Comparison of ENCODE assay signal across 19 cellular contexts in the genomic region with DNA sequence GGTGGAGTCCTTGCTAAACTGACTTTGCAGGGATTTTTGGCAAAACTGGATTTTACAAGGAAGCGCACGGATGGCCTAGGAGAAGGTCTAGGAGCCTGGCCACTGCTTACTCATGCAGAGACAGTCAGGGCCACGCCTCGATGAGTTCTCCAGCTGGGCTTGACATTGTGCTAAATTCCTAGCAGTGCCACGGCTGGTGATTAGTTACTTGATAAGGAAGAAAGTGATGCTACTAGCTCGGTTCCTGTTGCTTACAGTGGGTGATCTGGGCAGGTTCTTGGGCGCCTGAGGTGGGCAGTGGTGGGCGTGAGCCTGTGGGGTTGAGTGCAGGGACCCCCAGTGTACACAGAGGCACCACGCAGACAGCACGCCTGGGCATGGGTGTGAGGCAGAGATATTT.
DNase-seq lines count a peak whose midpoint lies in the region; ATAC-seq and TF ChIP-seq lines count a peak whose summit lies in the region.
"Had no signal": no experiment of that assay in that cellular context is flagged by ENCODE, and none has a peak within 500 bp of the region (broad histone marks: within the 10 kb centered on the region; RNA-seq: fewer than 3 reads in every experiment).

No MANE protein-coding gene starts in this region.

- BruUV-seq in PC-3 (replicated peaks; lab: Mats Ljungman, UMichigan), result no TSS peak

- peak; percentile 28 for DNase-seq in A172 (ENCODE audit: low spot score)
- DNase-seq in ELF-1 (ENCODE audit: low read depth, low spot score), result peak; percentile 63
- DNase-seq in PC-3, result peak; percentile 21
- DNase-seq in islet precursor cell, result peak; percentile 77
- no peak for DNase-seq in ureter (ENCODE audit: low spot score)
- no peak for DNase-seq in NCI-H2227 treated with DMSO at 0.1 percent for 48 hours (lab: John Stamatoyannopoulos, UW)
- no peak for DNase-seq in substantia nigra (lab: John Stamatoyannopoulos, UW)
- no peak for DNase-seq in anterior cingulate cortex (lab: John Stamatoyannopoulos, UW)
- DNase-seq: AML-193; Caco-2; HCEC 1CT; NCI-H1417 treated with DMSO at 0.1 percent for 48 hours; NCI-H2029 treated with DMSO at 0.1 percent for 48 hours; NCI-H524; NK-92 treated with Interleukin-12 subunit alpha and Interleukin-12 subunit beta, amount 100 ng/mL, for 24 hours; SJCRH30 had no signal

- intact Hi-C loops in PC-3 (cut with micrococcal nuclease), result no loop called here

- H3K27me3 ChIP-seq in PC-3 (ENCODE audit: low read length), result peaks cover 29% of the 10 kb centered on the region

- no peak overlapping the region for H3K9ac ChIP-seq in PC-3 (ENCODE audit: low read length)

- no peaks in the 10 kb centered on the region for H4K20me1 ChIP-seq in PC-3 (ENCODE audit: low read length)

- POLR2A ChIA-PET in PC-3 (lab: Charles Lee; ENCODE audit: unreplicated experiment), result no interaction called here

- CTCF ChIA-PET in PC-3 (lab: Charles Lee), result no interaction called here

- TF ChIP-seq CTCF in PC-3 (conservative IDR thresholded peaks at IDR 0.05; ENCODE audit: low read depth, low read length), result no peak

- no peaks in the 10 kb centered on the region for H3K9me2 ChIP-seq in PC-3 (replicated peaks; ENCODE audit: low read length)

- H2AFZ ChIP-seq in PC-3 (ENCODE audit: low read length), result no peak overlapping the region

- no peak overlapping the region for H3K27ac ChIP-seq in PC-3 (ENCODE audit: low read length)
- no peak overlapping the region for H3K27ac ChIP-seq in substantia nigra (ENCODE audit: low read depth, low read length, poor library complexity, severe bottlenecking)
- H3K27ac ChIP-seq: A549, RWPE1, SJCRH30 had no signal

- H3K4me1 ChIP-seq in PC-3 (ENCODE audit: insufficient read depth, low read length), result no peaks in the 10 kb centered on the region
- H3K4me1 ChIP-seq: A549, Caco-2, SJCRH30 had no signal

- H3K4me2 ChIP-seq in PC-3 (ENCODE audit: low read length), result no peak overlapping the region
- H3K4me2 ChIP-seq: A549 had no signal

- no peaks in the 10 kb centered on the region for H3K9me3 ChIP-seq in PC-3 (ENCODE audit: low read length)
- H3K9me3 ChIP-seq: A549, Caco-2, SJCRH30 had no signal

- ATAC-seq in PC-3, result 0 out of 2 replicates have a peak, but pooled peaks have one; percentile 33
- ATAC-seq: A549, K562 had no signal

- no peaks in the 10 kb centered on the region for H3K79me2 ChIP-seq in PC-3 (ENCODE audit: low read length)

- H3F3A ChIP-seq in PC-3 (ENCODE audit: low read length, unreplicated experiment), result no peaks in the 10 kb centered on the region

- no peaks in the 10 kb centered on the region for H3K36me3 ChIP-seq in PC-3 (ENCODE audit: low read depth, low read length)
- H3K36me3 ChIP-seq: SJCRH30 had no signal

- no peak overlapping the region for H3K4me3 ChIP-seq in PC-3 (ENCODE audit: low read length)
- H3K4me3 ChIP-seq: A549, K562, SJCRH30 had no signal

Comparison
In these comparisons a context has a peak if more than half of its experiments do, and no peak if none do; other contexts are left out.
1. DNase-seq: peak in A172 (single experiment), ELF-1 (single experiment), PC-3 (single experiment) and islet precursor cell (single experiment); none in ureter (single experiment), NCI-H2227 treated with DMSO at 0.1 percent for 48 hours (single experiment), substantia nigra (0 of 49) and anterior cingulate cortex (0 of 58).